Comparison of ENCODE assay signal across 9 cellular contexts in the genomic region with DNA sequence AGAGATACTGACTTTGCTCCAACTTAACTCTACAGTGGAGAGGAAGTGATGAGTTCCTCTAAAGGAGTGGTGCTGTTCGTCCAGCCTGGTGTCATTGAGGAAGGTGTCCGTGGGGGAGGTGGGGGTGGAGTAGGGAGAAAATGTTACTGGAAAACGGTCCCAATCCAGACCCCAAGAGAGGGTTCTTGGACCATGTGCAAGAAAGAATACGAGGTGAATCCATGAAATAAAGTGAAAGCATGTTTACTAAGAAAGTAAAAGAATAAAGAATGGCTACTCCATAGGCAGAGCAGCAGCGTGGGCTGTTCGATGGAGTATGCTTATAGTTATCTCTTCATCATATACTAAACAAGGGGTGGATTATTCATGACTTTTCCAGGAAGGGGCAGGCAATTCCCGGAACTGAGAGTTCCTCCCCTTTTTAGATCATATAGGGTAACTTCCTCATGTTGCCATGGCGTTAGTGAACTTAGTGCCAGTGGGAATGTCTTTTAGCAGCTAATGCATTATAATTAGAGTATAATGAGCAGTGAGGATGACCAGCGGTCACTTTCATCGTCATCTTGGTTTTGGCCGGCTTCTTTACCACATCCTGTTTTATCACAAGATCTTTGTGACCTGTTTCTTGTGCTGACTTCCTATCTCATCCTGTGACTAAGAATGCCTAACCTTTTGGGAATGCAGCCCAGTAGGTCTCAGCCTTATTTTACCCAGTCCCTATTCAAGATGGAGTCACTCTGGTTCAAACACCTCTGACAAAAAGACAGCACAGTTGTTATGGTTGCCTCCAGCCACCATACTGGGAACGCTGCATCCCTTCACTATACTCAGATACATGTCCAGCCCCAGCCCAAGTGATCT. TPM values are rescaled to one million over a fixed set of nuclear protein-coding genes. Genes with fewer than 3 reads are reported as not detected.
DNase-seq lines count a peak whose midpoint lies in the region; ATAC-seq, FAIRE-seq and TF ChIP-seq lines count a peak whose summit lies in the region.
"Had no signal": no experiment of that assay in that cellular context is flagged by ENCODE, and none has a peak within 500 bp of the region (broad histone marks: within the 10 kb centered on the region; RNA-seq: fewer than 3 reads in every experiment).

No MANE protein-coding gene starts in this region.

- DNase-seq in CD14-positive monocyte (ENCODE audit: low spot score) (peak; percentile 89), SKM-1 (lab: John Stamatoyannopoulos, UW; ENCODE audit: unreplicated experiment) (peak; percentile 12), GM12878 (ENCODE audit: low read depth, low spot score) (no peak), neuronal stem cell (ENCODE audit: low spot score) (no peak), iPS-NIHi7 (ENCODE audit: extremely low spot score) (no peak), NCI-H82 treated with DMSO at 0.1 percent for 48 hours (lab: John Stamatoyannopoulos, UW; ENCODE audit: unreplicated experiment) (no peak), DMS114 treated with DMSO at 0.1 percent for 48 hours (lab: John Stamatoyannopoulos, UW; ENCODE audit: unreplicated experiment) (no peak)

- no peaks in the 10 kb centered on the region for H3K9me3 Mint-ChIP-seq in CD14-positive monocyte

- TF ChIP-seq POLR2A in GM12878 (IDR thresholded peaks at IDR 0.05; ENCODE audit: low read depth, low read length): no peak

- H3K27ac Mint-ChIP-seq in CD14-positive monocyte: peak overlapping the region; percentile 98 to 100 (median 99)

- H3K4me1 ChIP-seq in GM12878 (ENCODE audit: control insufficient read depth, insufficient read depth, low read length) (no peaks in the 10 kb centered on the region), neuronal stem cell (ENCODE audit: control insufficient read depth in 2 of 2, insufficient read depth in 1 of 2, low read depth in 1 of 2, low read length in 2 of 2) (peaks cover 5 to 58% of the 10 kb centered on the region in 2 donors)

- H4K20me1 ChIP-seq in GM12878 (ENCODE audit: control insufficient read depth, insufficient read depth): no peaks in the 10 kb centered on the region

- TF ChIP-seq EP300 in GM12878 (IDR thresholded peaks at IDR 0.05; ENCODE audit: borderline replicate concordance in 1 of 2, control insufficient read depth in 1 of 2, low read depth in 2 of 2, low read length in 2 of 2): no peak

- H2BK15ac ChIP-seq in neuronal stem cell (ENCODE audit: low read length): no peak overlapping the region

- H3K27me3 ChIP-seq in GM12878 (replicated peaks in 1 of 2; ENCODE audit: control insufficient read depth in 2 of 2, insufficient read depth in 2 of 2, low read length in 1 of 2) (no peaks in the 10 kb centered on the region), neuronal stem cell (ENCODE audit: control insufficient read depth in 3 of 3, insufficient read depth in 3 of 3, low read depth in 1 of 3, low read length in 3 of 3) (no peaks in the 10 kb centered on the region)

- H3K9me3 ChIP-seq in GM12878 (replicated peaks; ENCODE audit: control insufficient read depth, insufficient read depth, low read length) (no peaks in the 10 kb centered on the region), neuronal stem cell (replicated peaks in 1 of 2; ENCODE audit: control insufficient read depth in 2 of 2, insufficient read depth in 1 of 2, low read depth in 1 of 2, low read length in 2 of 2) (peaks cover 0 to 4% of the 10 kb centered on the region in 2 donors)

- H3K27ac ChIP-seq in GM12878 (ENCODE audit: control insufficient read depth, insufficient read depth) (no peak overlapping the region), neuronal stem cell (replicated peaks; ENCODE audit: low read length) (no peak overlapping the region)

- in situ Hi-C loops in GM12878 (cut with MboI): no loop called here

- peaks cover 0 to 3% of the 10 kb centered on the region in 2 donors for H3K36me3 Mint-ChIP-seq in CD14-positive monocyte

- no peak overlapping the region for H2BK120ac ChIP-seq in neuronal stem cell (ENCODE audit: low read depth, low read length)

- no peak overlapping the region for H3K23ac ChIP-seq in neuronal stem cell (ENCODE audit: low read depth, low read length, poor library complexity)

- H3K4me2 ChIP-seq in GM12878 (ENCODE audit: control insufficient read depth, insufficient read depth) (no peak overlapping the region), neuronal stem cell (ENCODE audit: insufficient read depth, low read length, poor library complexity, severe bottlenecking) (no peak overlapping the region)

- 22% methylated on average over 12 of the region's 12 CpGs for WGBS in GM12878 (ENCODE audit: insufficient coverage, insufficient replicate concordance, low lambda C conversion rate, missing lambda C conversion rate)
- WGBS in neuronal stem cell (ENCODE audit: extremely low coverage in 2 of 2, insufficient read length in 2 of 2, insufficient replicate concordance in 1 of 2), 2 donors: no CpG with 5 or more reads among the region's 12 CpGs

- no peaks in the 10 kb centered on the region for H3K79me1 ChIP-seq in neuronal stem cell (ENCODE audit: low read depth, low read length)

- H2BK5ac ChIP-seq in neuronal stem cell (ENCODE audit: low read length): no peak overlapping the region

- no peak overlapping the region for H3K14ac ChIP-seq in neuronal stem cell (ENCODE audit: low read length)

- no peak for TF ChIP-seq RAD21 in GM12878 (IDR thresholded peaks at IDR 0.05; ENCODE audit: insufficient read depth, low read depth, low read length)

- H3K4me1 Mint-ChIP-seq in CD14-positive monocyte: peaks cover 44% of the 10 kb centered on the region

- H2AFZ ChIP-seq in GM12878 (ENCODE audit: control insufficient read depth, low read depth, low read length) (no peak overlapping the region), neuronal stem cell (ENCODE audit: low read length) (peak overlapping the region; percentile 31)

- no peaks in the 10 kb centered on the region for H3K79me2 ChIP-seq in GM12878 (ENCODE audit: control insufficient read depth, insufficient read depth, low read length)

- no TSS peak for BruUV-seq in GM12878 (replicated peaks; lab: Mats Ljungman, UMichigan)

- CTCF ChIA-PET in GM12878 (lab: Yijun Ruan, JAX): interaction anchor here (0.7 to 1.3 kb wide), 6 partner anchors 9 to 146 kb away, joined by 3 to 6 read pairs (median 4); no protein-coding TSS in a partner anchor

- H4K91ac ChIP-seq in neuronal stem cell (ENCODE audit: low read depth, low read length, poor library complexity): peak overlapping the region; percentile 17

- H3K18ac ChIP-seq in neuronal stem cell (ENCODE audit: low read length): no peak overlapping the region

- H4K8ac ChIP-seq in neuronal stem cell (ENCODE audit: low read depth, low read length): no peak overlapping the region

- intact Hi-C loops in CD14-positive monocyte (cut with micrococcal nuclease) (loop anchor here (2.0 to 10.0 kb wide), 3 partner anchors 48 to 102 kb away; no protein-coding TSS in a partner anchor), GM12878 (cut with micrococcal nuclease; ENCODE audit: unreplicated experiment) (no loop called here)

- H3K4ac ChIP-seq in neuronal stem cell (ENCODE audit: low read length): no peak overlapping the region

- TF ChIP-seq CTCF in CD14-positive monocyte (IDR thresholded peaks at IDR 0.05): no peak
- no peak for TF ChIP-seq CTCF in GM12878 (IDR thresholded peaks at IDR 0.05 in 2 of 3, conservative IDR thresholded peaks at IDR 0.05 in 1 of 3; ENCODE audit: control insufficient read depth in 2 of 3, extremely low read depth in 1 of 3, insufficient read depth in 1 of 3, low read depth in 3 of 3, low read length in 3 of 3)

- peak; percentile 23 for FAIRE-seq in GM12878 (lab: Jason Lieb, UNC)
- FAIRE-seq: TTC549 had no signal

- H3K4me3 ChIP-seq in GM12878: no peak overlapping the region
- no peak overlapping the region for H3K4me3 ChIP-seq in neuronal stem cell (ENCODE audit: low read length in 2 of 2)

- no peak overlapping the region for H2BK12ac ChIP-seq in neuronal stem cell (ENCODE audit: low read length)

- SMC1A ChIA-PET in GM12878 (lab: Charles Lee; ENCODE audit: uncharacterized antibody, unreplicated experiment): interaction anchor here (0.6 to 3.0 kb wide), 5 partner anchors 9 to 146 kb away, joined by 3 to 13 read pairs (median 8); no protein-coding TSS in a partner anchor

- ATAC-seq in GM12878: peak; percentile 52
- ATAC-seq in HG03159 (IDR thresholded peaks at IDR 0.05; ENCODE audit: unreplicated experiment): no peak

- H3K4me3 Mint-ChIP-seq in CD14-positive monocyte: peak overlapping the region; percentile 74 to 88

- H2AK5ac ChIP-seq in neuronal stem cell (ENCODE audit: low read depth, low read length): no peak overlapping the region

- H3K36me3 ChIP-seq in GM12878 (ENCODE audit: control insufficient read depth in 2 of 2, insufficient read depth in 2 of 2, low read length in 1 of 2) (no peaks in the 10 kb centered on the region), neuronal stem cell (replicated peaks in 1 of 2; ENCODE audit: control insufficient read depth in 2 of 2, insufficient read depth in 2 of 2, low read length in 2 of 2) (no peaks in the 10 kb centered on the region)

- H3K9ac ChIP-seq in GM12878 (ENCODE audit: control insufficient read depth, insufficient read depth, low read length) (no peak overlapping the region), neuronal stem cell (ENCODE audit: low read depth, low read length, poor library complexity) (no peak overlapping the region)

- H3K27me3 Mint-ChIP-seq in CD14-positive monocyte (ENCODE audit: low read depth in 3 of 3): peaks cover 0 to 2% (median 0%) of the 10 kb centered on the region in 3 donors

- RAD21 ChIA-PET in GM12878 (lab: Charles Lee; ENCODE audit: unreplicated experiment): interaction anchor here (0.9 to 1.7 kb wide), 3 partner anchors 9 to 45 kb away, joined by 3 to 5 read pairs (median 4); no protein-coding TSS in a partner anchor

- POLR2A ChIA-PET in GM12878 (lab: Charles Lee): no interaction called here

RNA-seq across cellular contexts. Expression of a gene that starts 38.6 kb away (rescaled TPM):
- 10 to 100 TPM; 14.5 to 22.7 TPM for polyA plus RNA-seq in CD14-positive monocyte
- total RNA-seq in GM12878 (2013; cell fraction: nucleolus; rRNA removed): not detected in 2 replicates
- total RNA-seq in GM12878 (2014; rRNA removed): 0.11 TPM in 1 of 2 replicates, not detected in the other
- total RNA-seq in GM12878 (2014; rRNA removed; fragmentation: Illumina TruSeq; extraction: Trizol): not detected in 2 replicates
- total RNA-seq in GM12878 (2021): 0.23 TPM in 1 of 2 replicates, not detected in the other
- polyA plus RNA-seq in GM12878 (2011; ENCODE audit: low read depth): not detected
- not detected in 2 replicates for polyA plus RNA-seq in GM12878 (2011; rRNA removed)
- 0.12 and 0.15 TPM in 2 replicates for polyA plus RNA-seq in GM12878 (2011; cell fraction: cytosol; rRNA removed)
- polyA plus RNA-seq in GM12878 (2011; cell fraction: nucleus; rRNA removed): 0.51 and 0.82 TPM in 2 replicates
- polyA plus RNA-seq in GM12878 (2012): not detected in 2 replicates
- not detected in 2 replicates for polyA plus RNA-seq in GM12878 (2014; fragmentation: Illumina TruSeq; extraction: Trizol)
- polyA plus RNA-seq in GM12878 (2014; fragmentation: Nextera tagmentation; extraction: Ambion mirVana): not detected
- polyA plus RNA-seq in GM12878 (2014; rRNA removed): 0.13 TPM in 1 of 2 replicates, not detected in the other
- polyA plus RNA-seq in GM12878 (2016; fragmentation: Nextera tagmentation; extraction: Ambion mirVana): not detected
- not detected in 2 replicates for polyA minus RNA-seq in GM12878 (2011; rRNA and poly(A)+ RNA removed)
- not detected in 2 replicates for polyA minus RNA-seq in GM12878 (2011; cell fraction: cytosol; rRNA and poly(A)+ RNA removed)
- polyA minus RNA-seq in GM12878 (2011; cell fraction: nucleus; rRNA and poly(A)+ RNA removed): 0.24 and 0.77 TPM in 2 replicates
- polyA plus RNA-seq in neuronal stem cell (2013, experiment 1 of 2): 0.35 TPM
- polyA plus RNA-seq in neuronal stem cell (2013, experiment 2 of 2): 0.26 TPM

Comparison
In these comparisons a context has a peak if more than half of its experiments do, and no peak if none do; other contexts are left out.
1. DNase-seq: peak in CD14-positive monocyte (single experiment) and SKM-1 (single experiment); none in GM12878 (single experiment), neuronal stem cell (single experiment), iPS-NIHi7 (single experiment), NCI-H82 treated with DMSO at 0.1 percent for 48 hours (single experiment) and DMS114 treated with DMSO at 0.1 percent for 48 hours (single experiment).
2. RNA of a gene that starts 38.6 kb away (polyA plus RNA-seq): 14.5 to 22.7 TPM in CD14-positive monocyte; 0.12 to 0.82 TPM in GM12878; every median in the first group is over 4 times any median in the second.